In genomic region chr7:38932509-38933168, GRCh38 we compare ENCODE assay signal across 8 cellular contexts. TPM values are rescaled to one million over a fixed set of nuclear protein-coding genes. Genes with fewer than 3 reads are reported as not detected.
DNase-seq lines count a peak whose midpoint lies in the region; ATAC-seq, FAIRE-seq and TF ChIP-seq lines count a peak whose summit lies in the region.

No MANE protein-coding gene starts in this region.

- TF ChIP-seq POLR2A in endothelial cell of umbilical vein (IDR thresholded peaks at IDR 0.05; ENCODE audit: low read depth, low read length), result no peak

- no peak overlapping the region for H3K4me3 Mint-ChIP-seq in activated CD4-positive, alpha-beta T cell treated with anti-CD3 and anti-CD28 coated beads, Interleukin-2, amount 10 ng/mL, durations not matched to agents 24 days and 14 days
- no peak overlapping the region for H3K4me3 Mint-ChIP-seq in naive B cell

- no peaks in the 10 kb centered on the region for H3K36me3 Mint-ChIP-seq in activated CD4-positive, alpha-beta T cell treated with anti-CD3 and anti-CD28 coated beads, Interleukin-2, amount 10 ng/mL, durations not matched to agents 24 days and 14 days (ENCODE audit: low read depth)
- H3K36me3 Mint-ChIP-seq in naive B cell, result no peaks in the 10 kb centered on the region

- H3K9me3 ChIP-seq in endothelial cell of umbilical vein (replicated peaks; ENCODE audit: control insufficient read depth, insufficient read depth, low read length) (no peaks in the 10 kb centered on the region), tibial artery (no peaks in the 10 kb centered on the region)

- H3K4me3 ChIP-seq in endothelial cell of umbilical vein (replicated peaks in 1 of 3; ENCODE audit: insufficient read depth in 1 of 3, low read depth in 1 of 3, low read length in 3 of 3) (no peak overlapping the region), tibial artery (no peak overlapping the region)

- H4K20me1 ChIP-seq in endothelial cell of umbilical vein (replicated peaks; ENCODE audit: control insufficient read depth, extremely low read depth, insufficient read depth, low read length), result no peaks in the 10 kb centered on the region

- no peak for FAIRE-seq in endothelial cell of umbilical vein (lab: Jason Lieb, UNC)

- H3K4me1 ChIP-seq in endothelial cell of umbilical vein (ENCODE audit: control insufficient read depth, extremely low read depth, insufficient read depth, low read length), result peaks cover 12% of the 10 kb centered on the region
- peaks cover 0 to 7% (median 0%) of the 10 kb centered on the region in 4 donors for H3K4me1 ChIP-seq in tibial artery

- POLR2A ChIA-PET in endothelial cell of umbilical vein (lab: Charles Lee), result no interaction called here

- CTCF ChIA-PET in endothelial cell of umbilical vein (lab: Charles Lee), result interaction anchor here (0.6 to 2.1 kb wide), 14 partner anchors 10 to 588 kb away, joined by 3 to 9 read pairs (median 4); partner anchors contain the start of gene VPS41

- no peaks in the 10 kb centered on the region for H3K79me2 ChIP-seq in endothelial cell of umbilical vein (ENCODE audit: control insufficient read depth, insufficient read depth, low read length)

- H3K27ac Mint-ChIP-seq in activated CD4-positive, alpha-beta T cell treated with anti-CD3 and anti-CD28 coated beads, Interleukin-2, amount 10 ng/mL, durations not matched to agents 24 days and 14 days, result no peak overlapping the region
- H3K27ac Mint-ChIP-seq in naive B cell, result peak overlapping the region in 2 of 6 donors; percentile 16 to 51

- H3K9ac ChIP-seq in endothelial cell of umbilical vein (replicated peaks; ENCODE audit: extremely low read depth, insufficient read depth, low read length), result no peak overlapping the region

- TF ChIP-seq CTCF in endothelial cell of umbilical vein (IDR thresholded peaks at IDR 0.05; ENCODE audit: extremely low read depth in 1 of 2, insufficient read depth in 1 of 2, low read depth in 1 of 2, low read length in 2 of 2) (peak; percentile 80 to 90), tibial artery (IDR thresholded peaks at IDR 0.05) (peak; percentile 88 to 89)

- ATAC-seq in GM18498 (IDR thresholded peaks at IDR 0.05; ENCODE audit: unreplicated experiment) (peak; percentile 82), HG02973 (IDR thresholded peaks at IDR 0.05; ENCODE audit: unreplicated experiment) (peak; percentile 88), naive B cell (ENCODE audit: low read depth in 2 of 2) (peak in 1 of 2 donors; percentile 44)

- intact Hi-C loops in activated CD4-positive, alpha-beta T cell treated with anti-CD3 and anti-CD28 coated beads, Interleukin-2, amount 10 ng/mL, durations not matched to agents 24 days and 14 days (cut with micrococcal nuclease), result loop anchor here (1.0 kb wide), 2 partner anchors 135 to 587 kb away; no protein-coding TSS in a partner anchor
- intact Hi-C loops in endothelial cell of umbilical vein (cut with micrococcal nuclease), result loop anchor here (1.0 to 10.0 kb wide), 4 partner anchors 135 to 588 kb away; no protein-coding TSS in a partner anchor
- intact Hi-C loops in tibial artery (cut with DNase I; ENCODE audit: low total_unique reads), result loop anchor here (10.0 kb wide), 1 partner anchor 592 kb away; no protein-coding TSS in a partner anchor

- peak; percentile 52 for DNase-seq in AG08395 (ENCODE audit: low spot score)
- DNase-seq in NCI-H2227 (lab: John Stamatoyannopoulos, UW; ENCODE audit: unreplicated experiment), result peak; percentile 78
- peak; percentile 83 for DNase-seq in activated CD4-positive, alpha-beta T cell treated with anti-CD3 and anti-CD28 coated beads, Interleukin-2, amount 10 ng/mL, durations not matched to agents 24 days and 14 days
- DNase-seq in endothelial cell of umbilical vein (ENCODE audit: low read depth, low spot score), result peak; percentile 45
- peak; percentile 15 for DNase-seq in naive B cell
- peak; percentile 49 to 69 for DNase-seq in tibial artery

- H3K4me2 ChIP-seq in endothelial cell of umbilical vein (ENCODE audit: insufficient read depth, low read length), result peak overlapping the region; percentile 39

- H2AFZ ChIP-seq in endothelial cell of umbilical vein (ENCODE audit: low read depth, low read length), result no peak overlapping the region

- no peaks in the 10 kb centered on the region for H3K27me3 ChIP-seq in endothelial cell of umbilical vein (ENCODE audit: control insufficient read depth in 2 of 2, insufficient read depth in 2 of 2, low read length in 2 of 2)
- no peaks in the 10 kb centered on the region for H3K27me3 ChIP-seq in tibial artery

- no peaks in the 10 kb centered on the region for H3K27me3 Mint-ChIP-seq in activated CD4-positive, alpha-beta T cell treated with anti-CD3 and anti-CD28 coated beads, Interleukin-2, amount 10 ng/mL, durations not matched to agents 24 days and 14 days
- peaks cover 0 to 4% (median 2%) of the 10 kb centered on the region in 3 donors for H3K27me3 Mint-ChIP-seq in naive B cell

- no peaks in the 10 kb centered on the region for H3K9me3 Mint-ChIP-seq in activated CD4-positive, alpha-beta T cell treated with anti-CD3 and anti-CD28 coated beads, Interleukin-2, amount 10 ng/mL, durations not matched to agents 24 days and 14 days
- H3K9me3 Mint-ChIP-seq in naive B cell, result no peaks in the 10 kb centered on the region

- dilution Hi-C loops in endothelial cell of umbilical vein (cut with MboI; ENCODE audit: extremely low pct_ligation_motif_present, low sequenced_read_pairs), result no loop called here

- peaks cover 1% of the 10 kb centered on the region for H3K4me1 Mint-ChIP-seq in activated CD4-positive, alpha-beta T cell treated with anti-CD3 and anti-CD28 coated beads, Interleukin-2, amount 10 ng/mL, durations not matched to agents 24 days and 14 days
- H3K4me1 Mint-ChIP-seq in naive B cell, result peaks cover 0 to 5% (median 0%) of the 10 kb centered on the region in 3 donors

- H3K36me3 ChIP-seq in endothelial cell of umbilical vein (ENCODE audit: control insufficient read depth in 2 of 2, extremely low read depth in 1 of 2, insufficient read depth in 2 of 2, low read length in 2 of 2) (no peaks in the 10 kb centered on the region), tibial artery (no peaks in the 10 kb centered on the region)

- no TSS peak for BruUV-seq in endothelial cell of umbilical vein (replicated peaks; lab: Mats Ljungman, UMichigan)

- H3K9me1 ChIP-seq in endothelial cell of umbilical vein (replicated peaks; ENCODE audit: control insufficient read depth, extremely low read depth, insufficient read depth, low read length), result no peaks in the 10 kb centered on the region

- H3K27ac ChIP-seq in endothelial cell of umbilical vein (ENCODE audit: insufficient read depth, low read depth, low read length), result no peak overlapping the region
- no peak overlapping the region for H3K27ac ChIP-seq in tibial artery

TF ChIP-seq in endothelial cell of umbilical vein, 7 proteins besides CTCF, POLR2A, EP300 and RAD21:
- TF ChIP-seq FOS (IDR thresholded peaks at IDR 0.05; ENCODE audit: borderline replicate concordance, insufficient read depth, low read length) (no peak), EZH2 (IDR thresholded peaks at IDR 0.05; ENCODE audit: borderline replicate concordance, low read depth, low read length, severe bottlenecking) (no peak), MAX (IDR thresholded peaks at IDR 0.05; ENCODE audit: insufficient read depth, insufficient read length) (no peak), GATA2 (IDR thresholded peaks at IDR 0.05; ENCODE audit: insufficient read depth, insufficient read length, low read depth, low read length) (no peak), MYC (IDR thresholded peaks at IDR 0.05; ENCODE audit: low read depth, low read length) (no peak), JUN (IDR thresholded peaks at IDR 0.05; ENCODE audit: borderline replicate concordance, insufficient read depth, insufficient read length, low read depth) (no peak), POLR2AphosphoS5 (IDR thresholded peaks at IDR 0.05; ENCODE audit: insufficient read depth, low read depth, low read length) (no peak)

RNA-seq across cellular contexts. Expression of gene VPS41, which starts 23.6 kb away (rescaled TPM):
- total RNA-seq in activated CD4-positive, alpha-beta T cell treated with anti-CD3 and anti-CD28 coated beads, Interleukin-2, amount 10 ng/mL, durations not matched to agents 24 days and 14 days, result 57.9 and 58.4 TPM in 2 replicates
- 79.8 and 81.4 TPM in 2 replicates for total RNA-seq in endothelial cell of umbilical vein
- 11.6 and 14.3 TPM in 2 replicates for polyA plus RNA-seq in endothelial cell of umbilical vein
- 12.6 and 13.2 TPM in 2 replicates for polyA plus RNA-seq in endothelial cell of umbilical vein (2011; cell fraction: cytosol; rRNA removed)
- polyA plus RNA-seq in endothelial cell of umbilical vein (2011; cell fraction: nucleus; rRNA removed), result 46.7 and 55.6 TPM in 2 replicates
- 41.5 and 58.3 TPM in 2 replicates for polyA plus RNA-seq in endothelial cell of umbilical vein (2012)
- 29.7 and 33.7 TPM in 2 replicates for polyA minus RNA-seq in endothelial cell of umbilical vein
- 4.8 TPM for polyA minus RNA-seq in endothelial cell of umbilical vein (2011; cell fraction: cytosol; rRNA and poly(A)+ RNA removed)
- polyA minus RNA-seq in endothelial cell of umbilical vein (2011; cell fraction: nucleus; rRNA and poly(A)+ RNA removed), result 51.3 and 76.8 TPM in 2 replicates
- polyA plus RNA-seq in naive B cell (ENCODE audit: low read depth in 6 of 6), result 100 to 1,000 TPM in 3 of 6 donors, 10 to 100 TPM in 3; 73.1 to 129 (median 96.6) TPM

RNA-seq across cellular contexts. Expression of gene POU6F2, which starts 45.1 kb away (rescaled TPM):
- 0.16 and 0.17 TPM in 2 replicates for total RNA-seq in activated CD4-positive, alpha-beta T cell treated with anti-CD3 and anti-CD28 coated beads, Interleukin-2, amount 10 ng/mL, durations not matched to agents 24 days and 14 days
- 0.28 and 0.29 TPM in 2 replicates for total RNA-seq in endothelial cell of umbilical vein
- polyA plus RNA-seq in endothelial cell of umbilical vein (not detected in 2 replicates), naive B cell (ENCODE audit: low read depth in 6 of 6) (not detected)
- polyA plus RNA-seq in endothelial cell of umbilical vein (2011; cell fraction: cytosol; rRNA removed), result not detected in 2 replicates
- polyA plus RNA-seq in endothelial cell of umbilical vein (2011; cell fraction: nucleus; rRNA removed), result not detected in 2 replicates
- not detected in 2 replicates for polyA plus RNA-seq in endothelial cell of umbilical vein (2012)
- not detected in 2 replicates for polyA minus RNA-seq in endothelial cell of umbilical vein
- not detected for polyA minus RNA-seq in endothelial cell of umbilical vein (2011; cell fraction: cytosol; rRNA and poly(A)+ RNA removed)
- polyA minus RNA-seq in endothelial cell of umbilical vein (2011; cell fraction: nucleus; rRNA and poly(A)+ RNA removed), result not detected in 2 replicates

Comparison
In these comparisons a context has a peak if more than half of its experiments do, and no peak if none do; other contexts are left out.
1. DNase-seq: peak in every context shown above with its lines; median percentile 83 in activated CD4-positive, alpha-beta T cell treated with anti-CD3 and anti-CD28 coated beads, Interleukin-2, amount 10 ng/mL, durations not matched to agents 24 days and 14 days; 78 in NCI-H2227; 59 in tibial artery; 52 in AG08395; 45 in endothelial cell of umbilical vein; 15 in naive B cell.